In the genomic region with DNA sequence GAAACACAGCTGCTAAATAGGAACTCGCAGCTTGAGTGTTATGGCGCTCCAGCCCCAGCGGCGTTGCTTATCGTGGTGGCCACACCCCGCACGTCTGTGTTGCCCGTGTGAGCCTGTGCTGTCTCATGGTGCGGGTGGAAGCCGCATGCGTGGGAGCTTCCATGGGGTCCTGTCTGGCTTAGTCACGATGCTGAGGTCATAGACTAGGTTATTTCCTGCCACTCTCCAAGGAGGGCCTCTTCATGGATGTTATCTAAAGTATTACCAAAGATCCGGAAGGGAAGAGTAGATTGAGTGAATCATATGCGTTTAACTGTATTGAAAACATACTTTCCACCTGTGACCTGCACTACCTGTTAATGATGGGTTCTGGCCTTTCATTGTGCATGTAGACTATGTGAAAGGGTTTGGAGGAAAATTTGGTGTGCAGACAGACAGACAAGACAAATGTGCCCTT, we compare ENCODE assay signal across 17 cellular contexts. TPM values are rescaled to one million over a fixed set of nuclear protein-coding genes. Genes with fewer than 3 reads are reported as not detected.
DNase-seq lines count a peak whose midpoint lies in the region; ATAC-seq and TF ChIP-seq lines count a peak whose summit lies in the region.
"Had no signal": no experiment of that assay in that cellular context is flagged by ENCODE, and none has a peak within 500 bp of the region (broad histone marks: within the 10 kb centered on the region; RNA-seq: fewer than 3 reads in every experiment).

No MANE protein-coding gene starts in this region.

- H2BK12ac ChIP-seq in neuronal stem cell (ENCODE audit: low read length) = no peak overlapping the region

- H3K4me1 ChIP-seq in HCT116 (ENCODE audit: control insufficient read depth in 1 of 2, insufficient read depth in 2 of 2, low read length in 2 of 2) (no peaks in the 10 kb centered on the region), neuronal stem cell (ENCODE audit: control insufficient read depth in 2 of 2, insufficient read depth in 1 of 2, low read depth in 1 of 2, low read length in 2 of 2) (peaks cover 0 to 3% of the 10 kb centered on the region in 2 donors)

- no peak overlapping the region for H3K14ac ChIP-seq in neuronal stem cell (ENCODE audit: low read length)

- intact Hi-C loops in HCT116 (cut with micrococcal nuclease) = no loop called here

- POLR2A ChIA-PET in HCT116 (lab: Charles Lee) = no interaction called here

- DNase-seq in HCT116 (ENCODE audit: low read depth, low spot score) (no peak), RKO (ENCODE audit: low spot score) (peak; percentile 43), dermis blood vessel endothelial cell (peak; percentile 77), neuronal stem cell (ENCODE audit: low spot score) (no peak), CD1c-positive myeloid dendritic cell (ENCODE audit: extremely low spot score) (no peak), ureter (ENCODE audit: low spot score) (no peak)
- DNase-seq: activated gamma-delta T cell; central memory CD4-positive, alpha-beta T cell; DMS153; glutamatergic neuron; H7; NCI-H1417 treated with DMSO at 0.1 percent for 48 hours; stimulated activated naive CD4-positive, alpha-beta T cell treated with Interleukin-2 at 50 U/mL for 16 hours had no signal

- H3K27ac ChIP-seq in HCT116 (ENCODE audit: low read depth, low read length) (no peak overlapping the region), neuronal stem cell (replicated peaks; ENCODE audit: low read length) (no peak overlapping the region)
- H3K27ac ChIP-seq: neutrophil had no signal

- H4K8ac ChIP-seq in neuronal stem cell (ENCODE audit: low read depth, low read length) = no peak overlapping the region

- peak overlapping the region; percentile 25 for H3K23ac ChIP-seq in neuronal stem cell (ENCODE audit: low read depth, low read length, poor library complexity)

- no peak overlapping the region for H3K4ac ChIP-seq in neuronal stem cell (ENCODE audit: low read length)

- H3K4me2 ChIP-seq in HCT116 (ENCODE audit: low read length) = no peak overlapping the region
- no peak overlapping the region for H3K4me2 ChIP-seq in neuronal stem cell (ENCODE audit: insufficient read depth, low read length, poor library complexity, severe bottlenecking)

- peaks cover 50% of the 10 kb centered on the region; the same call in 1 of the 2 replicates for H3K79me2 ChIP-seq in HCT116 (ENCODE audit: insufficient read depth, low read length)

- H4K91ac ChIP-seq in neuronal stem cell (ENCODE audit: low read depth, low read length, poor library complexity) = no peak overlapping the region

- H3K9ac ChIP-seq in HCT116 (ENCODE audit: low read length) = no peak overlapping the region
- no peak overlapping the region for H3K9ac ChIP-seq in neuronal stem cell (ENCODE audit: low read depth, low read length, poor library complexity)

- no peak overlapping the region for H2BK5ac ChIP-seq in neuronal stem cell (ENCODE audit: low read length)

- H3K4me3 ChIP-seq in HCT116 (replicated peaks in 1 of 2; ENCODE audit: low read depth in 1 of 2, low read length in 2 of 2) (no peak overlapping the region), neuronal stem cell (ENCODE audit: low read length in 2 of 2) (no peak overlapping the region)

- peaks cover 56 to 65% of the 10 kb centered on the region in 2 experiments for H3K36me3 ChIP-seq in HCT116 (ENCODE audit: control insufficient read depth in 1 of 2, insufficient read depth in 2 of 2, low read length in 2 of 2)
- peaks cover 55 to 95% of the 10 kb centered on the region in 2 donors for H3K36me3 ChIP-seq in neuronal stem cell (replicated peaks in 1 of 2; ENCODE audit: control insufficient read depth in 2 of 2, insufficient read depth in 2 of 2, low read length in 2 of 2)
- H3K36me3 ChIP-seq: neutrophil had no signal

- RAD21 ChIA-PET in HCT116 (lab: Charles Lee; ENCODE audit: low non-redundant PET in 1 of 2, low total read pairs in 2 of 2, uncharacterized antibody in 2 of 2, unreplicated experiment in 2 of 2) = no interaction called here

- no peak for TF ChIP-seq CTCF in HCT116 (IDR thresholded peaks at IDR 0.05 in 2 of 3, conservative IDR thresholded peaks at IDR 0.05 in 1 of 3; ENCODE audit: borderline replicate concordance in 1 of 3, insufficient read depth in 1 of 3, low read depth in 2 of 3, low read length in 2 of 3)

- H3K9me2 ChIP-seq in HCT116 (ENCODE audit: insufficient read depth) = no peaks in the 10 kb centered on the region

- no peak for TF ChIP-seq RAD21 in HCT116 (IDR thresholded peaks at IDR 0.05; ENCODE audit: low read depth)

- H3K79me1 ChIP-seq in neuronal stem cell (ENCODE audit: low read depth, low read length) = peaks cover 5% of the 10 kb centered on the region

- BruUV-seq in HCT116 (replicated peaks; lab: Mats Ljungman, UMichigan) = TSS peak; percentile 45

- H4K20me1 ChIP-seq in HCT116 (ENCODE audit: insufficient read depth) = no peaks in the 10 kb centered on the region

- H3K9me3 ChIP-seq in HCT116 (ENCODE audit: control insufficient read depth in 1 of 2, insufficient read depth in 1 of 2, low read depth in 1 of 2, low read length in 2 of 2) (no peaks in the 10 kb centered on the region), neuronal stem cell (replicated peaks in 1 of 2; ENCODE audit: control insufficient read depth in 2 of 2, insufficient read depth in 1 of 2, low read depth in 1 of 2, low read length in 2 of 2) (no peaks in the 10 kb centered on the region)
- H3K9me3 ChIP-seq: neutrophil had no signal

- H3K27me3 ChIP-seq in HCT116 (ENCODE audit: insufficient read depth, low read length) (no peaks in the 10 kb centered on the region), neuronal stem cell (ENCODE audit: control insufficient read depth in 3 of 3, insufficient read depth in 3 of 3, low read depth in 1 of 3, low read length in 3 of 3) (no peaks in the 10 kb centered on the region)

- TF ChIP-seq POLR2A in HCT116 (IDR thresholded peaks at IDR 0.05; ENCODE audit: borderline replicate concordance, extremely low read depth, insufficient read depth, insufficient read length) = no peak

- no peak overlapping the region for H3K18ac ChIP-seq in neuronal stem cell (ENCODE audit: low read length)

- H2AK5ac ChIP-seq in neuronal stem cell (ENCODE audit: low read depth, low read length) = no peak overlapping the region

- no peak overlapping the region for H2BK15ac ChIP-seq in neuronal stem cell (ENCODE audit: low read length)

- H2AFZ ChIP-seq in HCT116 (ENCODE audit: low read depth, low read length, poor library complexity, severe bottlenecking) = no peak overlapping the region
- H2AFZ ChIP-seq in neuronal stem cell (ENCODE audit: low read length) = no peak overlapping the region

- H2BK120ac ChIP-seq in neuronal stem cell (ENCODE audit: low read depth, low read length) = no peak overlapping the region

- no CpG with 5 or more reads among the region's 14 CpGs for WGBS in neuronal stem cell (ENCODE audit: extremely low coverage in 2 of 2, insufficient read length in 2 of 2, insufficient replicate concordance in 1 of 2), 2 donors

- ATAC-seq in HCT116 (no peak), GM21423 (IDR thresholded peaks at IDR 0.05; ENCODE audit: unreplicated experiment) (no peak), esophagus mucosa (no peak)

- CTCF ChIA-PET in HCT116 (lab: Charles Lee) = no interaction called here

TF ChIP-seq in HCT116, 20 proteins besides CTCF, POLR2A, EP300 and RAD21 (continues in another document):
- TF ChIP-seq, protein P1, sequence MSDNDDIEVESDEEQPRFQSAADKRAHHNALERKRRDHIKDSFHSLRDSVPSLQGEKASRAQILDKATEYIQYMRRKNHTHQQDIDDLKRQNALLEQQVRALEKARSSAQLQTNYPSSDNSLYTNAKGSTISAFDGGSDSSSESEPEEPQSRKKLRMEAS (IDR thresholded peaks at IDR 0.05) = no peak
- TF ChIP-seq ZBTB33 (IDR thresholded peaks at IDR 0.05; ENCODE audit: extremely low read depth, insufficient replicate concordance, low read length) (no peak), FOSL1 (IDR thresholded peaks at IDR 0.05; ENCODE audit: low read depth) (no peak), YY1 (IDR thresholded peaks at IDR 0.05; ENCODE audit: extremely low read depth, insufficient replicate concordance, low read depth, low read length) (no peak), ATF3 (IDR thresholded peaks at IDR 0.05) (no peak), SRF (IDR thresholded peaks at IDR 0.05; ENCODE audit: low read depth) (no peak), SIN3A (IDR thresholded peaks at IDR 0.05; ENCODE audit: low read depth) (no peak), POLR2AphosphoS5 (IDR thresholded peaks at IDR 0.05; ENCODE audit: low read depth, low read length) (no peak)

RNA-seq across cellular contexts. Expression of gene CTTN, which starts 21.7 kb away (rescaled TPM):
- total RNA-seq in HCT116 (2021; ENCODE audit: unreplicated experiment) (249 TPM), dermis blood vessel endothelial cell (369 and 441 TPM in 2 replicates), esophagus mucosa (173 TPM), ureter (371 TPM)
- 162 and 187 TPM in 2 replicates for polyA plus RNA-seq in HCT116 (2012)
- polyA plus RNA-seq in neuronal stem cell (2013, experiment 1 of 2) = 79.2 TPM
- polyA plus RNA-seq in neuronal stem cell (2013, experiment 2 of 2) = 79.5 TPM
- total RNA-seq: B cell had no signal

Comparison
In these comparisons a context has a peak if more than half of its experiments do, and no peak if none do; other contexts are left out.
1. DNase-seq: peak in RKO (single experiment) and dermis blood vessel endothelial cell (single experiment); none in HCT116 (single experiment), neuronal stem cell (single experiment), CD1c-positive myeloid dendritic cell (single experiment) and ureter (single experiment).